15 cellular contexts compared by ENCODE assay signal in the genomic region with DNA sequence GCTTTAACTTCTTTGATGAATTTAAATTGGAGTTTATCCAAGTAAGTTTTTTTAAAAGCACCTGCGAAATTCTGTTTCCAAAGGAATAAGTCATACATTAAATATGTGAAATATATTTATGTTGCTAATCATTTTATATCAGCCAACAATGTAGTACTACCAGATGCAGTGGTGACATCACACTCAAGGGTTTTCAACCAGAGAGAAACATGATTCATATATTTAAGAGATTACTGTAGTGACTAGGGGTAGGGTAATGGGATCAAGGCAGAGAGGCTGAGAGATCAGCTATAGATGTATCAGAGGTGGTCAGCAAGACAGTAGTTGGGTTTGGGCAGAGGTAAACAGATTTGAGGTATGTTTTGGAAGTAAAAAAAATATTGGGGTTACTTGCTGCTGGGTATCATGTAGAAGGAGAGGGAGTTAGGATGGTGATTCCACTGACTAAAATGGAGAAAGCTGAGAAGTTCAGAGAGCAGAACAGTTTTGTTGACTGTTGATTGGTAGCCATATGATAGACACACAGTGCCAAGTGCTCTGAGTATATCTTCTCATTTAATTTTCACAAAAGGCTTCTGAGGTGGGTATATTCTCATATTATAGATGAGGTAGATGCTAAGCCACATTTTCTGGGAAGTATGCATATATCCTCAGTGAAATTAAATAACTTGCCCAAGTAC. TPM values are rescaled to one million over a fixed set of nuclear protein-coding genes. Genes with fewer than 3 reads are reported as not detected.
DNase-seq lines count a peak whose midpoint lies in the region; ATAC-seq and TF ChIP-seq lines count a peak whose summit lies in the region.
"Had no signal": no experiment of that assay in that cellular context is flagged by ENCODE, and none has a peak within 500 bp of the region (broad histone marks: within the 10 kb centered on the region; RNA-seq: fewer than 3 reads in every experiment).

No MANE protein-coding gene starts in this region.

- CTCF ChIA-PET in CD8-positive, alpha-beta memory T cell (lab: Charles Lee) = interaction anchor here (1.3 kb wide), 1 partner anchor 37 kb away, joined by 3 read pairs; no protein-coding TSS in a partner anchor

- H3K4me3 ChIP-seq in CD8-positive, alpha-beta memory T cell (ENCODE audit: low read length) = no peak overlapping the region
- no peak overlapping the region for H3K4me3 ChIP-seq in fibroblast of mammary gland (ENCODE audit: control insufficient read depth, low read depth, low read length)
- H3K4me3 ChIP-seq: esophagus squamous epithelium, GM12878 had no signal

- peaks cover 4 to 73% (median 23%) of the 10 kb centered on the region in 3 donors for H3K36me3 Mint-ChIP-seq in CD8-positive, alpha-beta memory T cell
- H3K36me3 Mint-ChIP-seq in T-helper 1 cell treated with Interleukin-12 subunit alpha and Interleukin-12 subunit beta and Interleukin-4 antibody, amounts not matched to agents 30 μg/mL and 1 μg/mL, for 36 hours (ENCODE audit: low read depth) = peaks cover 46% of the 10 kb centered on the region

- no peak for TF ChIP-seq CTCF in fibroblast of mammary gland (conservative IDR thresholded peaks at IDR 0.05; ENCODE audit: control insufficient read depth, insufficient read depth, low read depth, low read length)

- no peaks in the 10 kb centered on the region for H3K4me1 Mint-ChIP-seq in CD8-positive, alpha-beta memory T cell
- H3K4me1 Mint-ChIP-seq in T-helper 1 cell treated with Interleukin-12 subunit alpha and Interleukin-12 subunit beta and Interleukin-4 antibody, amounts not matched to agents 30 μg/mL and 1 μg/mL, for 36 hours (ENCODE audit: low read depth) = peaks cover 3% of the 10 kb centered on the region

- H3K27ac ChIP-seq in CD8-positive, alpha-beta memory T cell (ENCODE audit: low read depth, low read length) = no peak overlapping the region
- H3K27ac ChIP-seq: esophagus squamous epithelium had no signal

- no peaks in the 10 kb centered on the region for H3K4me1 ChIP-seq in CD8-positive, alpha-beta memory T cell (ENCODE audit: insufficient read depth, low read length)

- H3K36me3 ChIP-seq in CD8-positive, alpha-beta memory T cell (ENCODE audit: insufficient read depth, low read length) = peaks cover 12% of the 10 kb centered on the region

- POLR2A ChIA-PET in CD8-positive, alpha-beta memory T cell (lab: Charles Lee) = no interaction called here

- in situ Hi-C loops in ACHN (cut with HindIII; ENCODE audit: low pct_ligation_motif_present, low pct_unique_long_range_greater_than_20kb, low sequenced_read_pairs) = no loop called here

- H3K4me3 Mint-ChIP-seq in CD8-positive, alpha-beta memory T cell = no peak overlapping the region
- H3K4me3 Mint-ChIP-seq in T-helper 1 cell treated with Interleukin-12 subunit alpha and Interleukin-12 subunit beta and Interleukin-4 antibody, amounts not matched to agents 30 μg/mL and 1 μg/mL, for 36 hours = no peak overlapping the region

- H3K27ac Mint-ChIP-seq in CD8-positive, alpha-beta memory T cell = peak overlapping the region in 6 of 8 donors; percentile 0 to 37 (median 18)
- H3K27ac Mint-ChIP-seq in T-helper 1 cell treated with Interleukin-12 subunit alpha and Interleukin-12 subunit beta and Interleukin-4 antibody, amounts not matched to agents 30 μg/mL and 1 μg/mL, for 36 hours = peak overlapping the region; percentile 4

- peak; percentile 11 for DNase-seq in ACHN
- DNase-seq in CD8-positive, alpha-beta memory T cell = no peak
- DNase-seq in fibroblast of mammary gland (ENCODE audit: low read depth) = peak; percentile 78
- DNase-seq in NCI-H146 treated with DMSO at 0.1 percent for 48 hours (lab: John Stamatoyannopoulos, UW; ENCODE audit: unreplicated experiment) = no peak
- DNase-seq in NCI-H2171 (lab: John Stamatoyannopoulos, UW) = no peak
- DNase-seq in cerebellar nuclear complex (lab: John Stamatoyannopoulos, UW) = no peak
- DNase-seq: activated CD4-positive, alpha-beta T cell treated with anti-CD3 and anti-CD28 coated beads for 4 hours; DND-41; esophagus squamous epithelium; NCI-H1092; right cardiac atrium; stimulated activated CD4-positive, alpha-beta T cell treated with anti-CD3 and anti-CD28 coated beads, Interleukin-4, amount 100 ng/mL, for 1 hour had no signal

- H3K27me3 ChIP-seq in CD8-positive, alpha-beta memory T cell (ENCODE audit: insufficient read depth, low read length, poor library complexity, severe bottlenecking) = no peaks in the 10 kb centered on the region
- H3K27me3 ChIP-seq: esophagus squamous epithelium had no signal

- H3K27me3 Mint-ChIP-seq in CD8-positive, alpha-beta memory T cell = no peaks in the 10 kb centered on the region
- H3K27me3 Mint-ChIP-seq in T-helper 1 cell treated with Interleukin-12 subunit alpha and Interleukin-12 subunit beta and Interleukin-4 antibody, amounts not matched to agents 30 μg/mL and 1 μg/mL, for 36 hours (ENCODE audit: low read depth) = no peaks in the 10 kb centered on the region

- no peak for ATAC-seq in GM21717 (IDR thresholded peaks at IDR 0.05; ENCODE audit: unreplicated experiment)
- ATAC-seq: GM12878, right cardiac atrium had no signal

- H3K9me3 ChIP-seq in CD8-positive, alpha-beta memory T cell (ENCODE audit: low read length) = no peaks in the 10 kb centered on the region
- H3K9me3 ChIP-seq: esophagus squamous epithelium had no signal

- H3K9me3 Mint-ChIP-seq in CD8-positive, alpha-beta memory T cell = no peaks in the 10 kb centered on the region
- no peaks in the 10 kb centered on the region for H3K9me3 Mint-ChIP-seq in T-helper 1 cell treated with Interleukin-12 subunit alpha and Interleukin-12 subunit beta and Interleukin-4 antibody, amounts not matched to agents 30 μg/mL and 1 μg/mL, for 36 hours

RNA-seq across cellular contexts. Expression of a gene that starts 39.4 kb away (rescaled TPM):
- total RNA-seq in CD8-positive, alpha-beta memory T cell = 10 to 100 TPM; 63.7 to 64.4 TPM
- polyA plus RNA-seq in CD8-positive, alpha-beta memory T cell = 46.1 TPM

RNA-seq across cellular contexts. Expression of a gene that starts 40.1 kb away (rescaled TPM):
- 10 to 100 TPM; 33.9 to 35.8 TPM for total RNA-seq in CD8-positive, alpha-beta memory T cell
- 14.7 TPM for polyA plus RNA-seq in CD8-positive, alpha-beta memory T cell

Comparison
In these comparisons a context has a peak if more than half of its experiments do, and no peak if none do; other contexts are left out.
1. DNase-seq: peak in ACHN (single experiment) and fibroblast of mammary gland (single experiment); none in CD8-positive, alpha-beta memory T cell (0 of 5), NCI-H146 treated with DMSO at 0.1 percent for 48 hours (single experiment), NCI-H2171 (single experiment) and cerebellar nuclear complex (0 of 2).